In genomic region chr19:38899447-38900219, GRCh38 we compare ENCODE assay signal across 1 cellular context.
TF ChIP-seq lines count a peak whose summit lies in the region.

Gene NFKBIB (plus strand): TSS chr19:38899969. CDS start chr19:38900033, 64 bp downstream.
Gene SIRT2 (minus strand): TSS chr19:38899618. CDS start chr19:38899521, 97 bp downstream.

TF ChIP-seq in HEK293, 187 proteins besides CTCF, POLR2A, EP300 and RAD21 (continued from another document and continues in another):
- TF ChIP-seq ZNF274 (IDR thresholded peaks at IDR 0.05; ENCODE audit: low read length): no peak
- TF ChIP-seq ZNF274 (tag by site-specific recombination; IDR thresholded peaks at IDR 0.05; ENCODE audit: borderline replicate concordance): no peak
- peak; percentile 63 for TF ChIP-seq ZNF518A (tag by site-specific recombination; conservative IDR thresholded peaks at IDR 0.05; ENCODE audit: low read depth)
- 0 out of 2 replicates have a peak, but pooled peaks have one; percentile 6 for TF ChIP-seq ZSCAN18 (tag by site-specific recombination; IDR thresholded peaks at IDR 0.05)
- no peak for TF ChIP-seq ZNF19 (tag by site-specific recombination; IDR thresholded peaks at IDR 0.05; ENCODE audit: low read depth)
- no peak for TF ChIP-seq MZF1 (tag by site-specific recombination; IDR thresholded peaks at IDR 0.05; ENCODE audit: borderline replicate concordance)
- TF ChIP-seq MYNN (tag by site-specific recombination; IDR thresholded peaks at IDR 0.05; ENCODE audit: borderline replicate concordance): no peak; the same call in 1 of the 2 replicates
- TF ChIP-seq ZNF585B (tag by site-specific recombination; IDR thresholded peaks at IDR 0.05): no peak
- no peak for TF ChIP-seq ZNF747 (tag by site-specific recombination; IDR thresholded peaks at IDR 0.05)
- TF ChIP-seq ZNF548 (tag by site-specific recombination; IDR thresholded peaks at IDR 0.05): no peak
- TF ChIP-seq ZNF677 (tag by site-specific recombination; IDR thresholded peaks at IDR 0.05): no peak
- TF ChIP-seq ZSCAN23 (tag by site-specific recombination; IDR thresholded peaks at IDR 0.05): peak; percentile 86; the same call in 1 of the 2 replicates
- TF ChIP-seq ZNF16 (tag by site-specific recombination; IDR thresholded peaks at IDR 0.05; ENCODE audit: low read depth): no peak; the same call in 1 of the 2 replicates
- peak; percentile 100 for TF ChIP-seq SCRT2 (tag by site-specific recombination; IDR thresholded peaks at IDR 0.05)
- TF ChIP-seq PRDM4 (tag by site-specific recombination; IDR thresholded peaks at IDR 0.05): peak; percentile 13
- TF ChIP-seq ZNF211 (tag by site-specific recombination; IDR thresholded peaks at IDR 0.05; ENCODE audit: low read depth): no peak
- TF ChIP-seq EGR2 (tag by site-specific recombination; IDR thresholded peaks at IDR 0.05; ENCODE audit: low read depth): peak; percentile 77
- TF ChIP-seq ZNF366 (tag by site-specific recombination; conservative IDR thresholded peaks at IDR 0.05): no peak; the same call in 1 of the 2 replicates
- TF ChIP-seq ZNF792 (tag by site-specific recombination; IDR thresholded peaks at IDR 0.05): no peak
- no peak; the same call in 1 of the 2 replicates for TF ChIP-seq ZNF184 (tag by site-specific recombination; IDR thresholded peaks at IDR 0.05)
- TF ChIP-seq ZNF155 (tag by site-specific recombination; IDR thresholded peaks at IDR 0.05): no peak
- no peak for TF ChIP-seq ZNF560 (tag by site-specific recombination; IDR thresholded peaks at IDR 0.05; ENCODE audit: borderline replicate concordance)
- no peak for TF ChIP-seq ZNF354C (tag by site-specific recombination; IDR thresholded peaks at IDR 0.05; ENCODE audit: borderline replicate concordance, low read depth)
- TF ChIP-seq, protein P1, sequence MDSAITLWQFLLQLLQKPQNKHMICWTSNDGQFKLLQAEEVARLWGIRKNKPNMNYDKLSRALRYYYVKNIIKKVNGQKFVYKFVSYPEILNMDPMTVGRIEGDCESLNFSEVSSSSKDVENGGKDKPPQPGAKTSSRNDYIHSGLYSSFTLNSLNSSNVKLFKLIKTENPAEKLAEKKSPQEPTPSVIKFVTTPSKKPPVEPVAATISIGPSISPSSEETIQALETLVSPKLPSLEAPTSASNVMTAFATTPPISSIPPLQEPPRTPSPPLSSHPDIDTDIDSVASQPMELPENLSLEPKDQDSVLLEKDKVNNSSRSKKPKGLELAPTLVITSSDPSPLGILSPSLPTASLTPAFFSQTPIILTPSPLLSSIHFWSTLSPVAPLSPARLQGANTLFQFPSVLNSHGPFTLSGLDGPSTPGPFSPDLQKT (IDR thresholded peaks at IDR 0.05; ENCODE audit: borderline replicate concordance, low read depth, low read length): peak; percentile 75; the same call in 1 of the 2 replicates
- no peak for TF ChIP-seq ZNF664 (tag by site-specific recombination; IDR thresholded peaks at IDR 0.05)
- TF ChIP-seq ZNF600 (tag by site-specific recombination; IDR thresholded peaks at IDR 0.05): peak; percentile 99
- TF ChIP-seq MEIS1 (CRISPR knock-in tag; IDR thresholded peaks at IDR 0.05; ENCODE audit: borderline replicate concordance): no peak
- TF ChIP-seq ZFHX2 (tag by site-specific recombination; conservative IDR thresholded peaks at IDR 0.05): peak; percentile 70
- TF ChIP-seq YY1 (tag by site-specific recombination; IDR thresholded peaks at IDR 0.05): peak; percentile 99
- no peak for TF ChIP-seq ZNF48 (tag by site-specific recombination; IDR thresholded peaks at IDR 0.05)
- TF ChIP-seq ZNF391 (tag by site-specific recombination; IDR thresholded peaks at IDR 0.05; ENCODE audit: borderline replicate concordance, low read depth): peak; percentile 82
- TF ChIP-seq SETDB1 (IDR thresholded peaks at IDR 0.05; ENCODE audit: insufficient read length, low read length): no peak
- TF ChIP-seq ZNF324 (tag by site-specific recombination; IDR thresholded peaks at IDR 0.05): peak; percentile 94
- peak; percentile 60; the same call in 1 of the 2 replicates for TF ChIP-seq OSR2 (tag by site-specific recombination; IDR thresholded peaks at IDR 0.05)
- peak; percentile 100 for TF ChIP-seq ZBTB48 (tag by site-specific recombination; IDR thresholded peaks at IDR 0.05)
- peak; percentile 99 for TF ChIP-seq ZXDB (tag by site-specific recombination; IDR thresholded peaks at IDR 0.05)
- no peak for TF ChIP-seq ZNF701 (tag by site-specific recombination; IDR thresholded peaks at IDR 0.05)
- TF ChIP-seq ZNF488 (tag by site-specific recombination; IDR thresholded peaks at IDR 0.05): no peak
- no peak for TF ChIP-seq ZNF529 (tag by site-specific recombination; IDR thresholded peaks at IDR 0.05; ENCODE audit: insufficient replicate concordance)
- no peak for TF ChIP-seq ZNF837 (tag by site-specific recombination; IDR thresholded peaks at IDR 0.05)
- peak; percentile 88 for TF ChIP-seq ZBTB11 (tag by site-specific recombination; conservative IDR thresholded peaks at IDR 0.05; ENCODE audit: low read depth)
- TF ChIP-seq ZNF223 (tag by site-specific recombination; IDR thresholded peaks at IDR 0.05): no peak
- peak; percentile 80 for TF ChIP-seq KLF17 (tag by site-specific recombination; IDR thresholded peaks at IDR 0.05)
- peak; percentile 69 for TF ChIP-seq ZEB2 (tag by site-specific recombination; IDR thresholded peaks at IDR 0.05)
- TF ChIP-seq ZNF114 (tag by site-specific recombination; IDR thresholded peaks at IDR 0.05): no peak
- TF ChIP-seq PBX3 (CRISPR knock-in tag; IDR thresholded peaks at IDR 0.05): no peak
- TF ChIP-seq, protein P2, sequence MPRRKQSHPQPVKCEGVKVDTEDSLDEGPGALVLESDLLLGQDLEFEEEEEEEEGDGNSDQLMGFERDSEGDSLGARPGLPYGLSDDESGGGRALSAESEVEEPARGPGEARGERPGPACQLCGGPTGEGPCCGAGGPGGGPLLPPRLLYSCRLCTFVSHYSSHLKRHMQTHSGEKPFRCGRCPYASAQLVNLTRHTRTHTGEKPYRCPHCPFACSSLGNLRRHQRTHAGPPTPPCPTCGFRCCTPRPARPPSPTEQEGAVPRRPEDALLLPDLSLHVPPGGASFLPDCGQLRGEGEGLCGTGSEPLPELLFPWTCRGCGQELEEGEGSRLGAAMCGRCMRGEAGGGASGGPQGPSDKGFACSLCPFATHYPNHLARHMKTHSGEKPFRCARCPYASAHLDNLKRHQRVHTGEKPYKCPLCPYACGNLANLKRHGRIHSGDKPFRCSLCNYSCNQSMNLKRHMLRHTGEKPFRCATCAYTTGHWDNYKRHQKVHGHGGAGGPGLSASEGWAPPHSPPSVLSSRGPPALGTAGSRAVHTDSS (tag by site-specific recombination; IDR thresholded peaks at IDR 0.05): no peak
- TF ChIP-seq ZNF776 (tag by site-specific recombination; IDR thresholded peaks at IDR 0.05; ENCODE audit: borderline replicate concordance): no peak
